20 cellular contexts compared by ENCODE assay signal in genomic region chr6:45864651-45865050, GRCh38.
DNase-seq lines count a peak whose midpoint lies in the region; TF ChIP-seq lines count a peak whose summit lies in the region.
"Had no signal": no experiment of that assay in that cellular context is flagged by ENCODE, and none has a peak within 500 bp of the region (broad histone marks: within the 10 kb centered on the region; RNA-seq: fewer than 3 reads in every experiment).

No MANE protein-coding gene starts in this region.

- H3K36me3 ChIP-seq in brain microvascular endothelial cell (replicated peaks): no peaks in the 10 kb centered on the region

- TF ChIP-seq CTCF in brain microvascular endothelial cell (IDR thresholded peaks at IDR 0.05; ENCODE audit: low read depth, low read length, missing control alignments): no peak

- in situ Hi-C loops in brain microvascular endothelial cell (cut with HindIII; ENCODE audit: low pct_ligation_motif_present, low sequenced_read_pairs): no loop called here

- H3K27ac ChIP-seq in brain microvascular endothelial cell: no peak overlapping the region

- no peaks in the 10 kb centered on the region for H3K27me3 ChIP-seq in brain microvascular endothelial cell (replicated peaks)

- no peak overlapping the region for H3K4me3 ChIP-seq in brain microvascular endothelial cell (ENCODE audit: low read depth, low read length)

- DNase-seq in Daoy (ENCODE audit: low read depth) (peak; percentile 71), H4 (ENCODE audit: low spot score) (peak; percentile 37), T1000 (lab: John Stamatoyannopoulos, UW) (peak; percentile 3), foreskin melanocyte (peak; percentile 53), ureter (ENCODE audit: low spot score) (no peak), NCI-H1417 treated with DMSO at 0.1 percent for 48 hours (lab: John Stamatoyannopoulos, UW) (no peak), brain microvascular endothelial cell (no peak), SW 1271 (lab: John Stamatoyannopoulos, UW) (no peak)
- DNase-seq: DMS153, IMR-90, KG1, MM.1S, NCI-H1694 treated with DMSO at 0.1 percent for 48 hours, NCI-H2081, NCI-H2171, NCI-H226, NCI-H510A, NCI-H69, SIG-M5, SK-N-SH had no signal

Comparison
In these comparisons a context has a peak if more than half of its experiments do, and no peak if none do; other contexts are left out.
1. DNase-seq: peak in Daoy (single experiment), H4 (single experiment), T1000 (single experiment) and foreskin melanocyte (single experiment); none in ureter (single experiment), NCI-H1417 treated with DMSO at 0.1 percent for 48 hours (single experiment), brain microvascular endothelial cell (single experiment) and SW 1271 (0 of 2).